20 cellular contexts compared by ENCODE assay signal in the genomic region with DNA sequence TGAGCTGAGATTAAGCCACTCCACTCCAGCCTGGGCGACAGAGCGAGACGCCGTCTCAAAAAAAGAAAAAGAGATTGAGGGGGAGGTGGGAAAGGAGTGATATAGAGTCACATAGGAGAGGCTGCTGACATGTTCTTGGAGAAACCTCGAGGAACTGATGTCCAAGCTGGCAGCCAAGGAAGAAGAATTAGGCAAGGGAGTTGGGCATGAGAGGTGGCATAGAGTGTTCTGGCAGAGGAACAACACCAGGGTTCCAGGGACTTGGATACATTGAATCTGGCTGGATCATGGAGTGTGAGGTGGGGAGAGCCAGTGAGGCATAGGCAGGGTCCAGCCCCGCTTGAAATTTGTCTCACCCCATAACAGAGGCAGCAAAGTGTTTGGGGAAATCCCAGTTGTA. TPM values are rescaled to one million over a fixed set of nuclear protein-coding genes. Genes with fewer than 3 reads are reported as not detected.
"Had no signal": no experiment of that assay in that cellular context is flagged by ENCODE, and none has a peak within 500 bp of the region (broad histone marks: within the 10 kb centered on the region; RNA-seq: fewer than 3 reads in every experiment).

No MANE protein-coding gene starts in this region.

- H3K9me3 ChIP-seq: left ventricle myocardium inferior, neutrophil, psoas muscle, testis, tibial nerve had no signal

- DNase-seq: effector memory CD4-positive, alpha-beta T cell; erythroblast; islet precursor cell; left ventricle myocardium inferior; mesendoderm; naive thymus-derived CD4-positive, alpha-beta T cell; psoas muscle; retina; stimulated activated CD4-positive, alpha-beta T cell treated with anti-CD3 and anti-CD28 coated beads, Interleukin-2, amount 100 ng/mL, for 24 hours; stimulated activated CD4-positive, alpha-beta T cell treated with anti-CD3 and anti-CD28 coated beads, Interleukin-4, amount 100 ng/mL, for 4 hours; stimulated activated naive B cell treated with anti-CD40 and anti-IgM and Interleukin-4, amounts not matched to agents 10 μg/mL and 1 μg/mL and 100 μg/mL, for 72 hours; stimulated activated naive CD8-positive, alpha-beta T cell treated with anti-CD3 and anti-CD28 coated beads, Interleukin-15, amount 100 ng/mL, for 72 hours; testis had no signal

- H3K36me3 Mint-ChIP-seq: naive thymus-derived CD4-positive, alpha-beta T cell; stimulated activated naive B cell treated with anti-CD40 and anti-IgM and Interleukin-4, amounts not matched to agents 10 μg/mL and 1 μg/mL and 100 μg/mL, for 72 hours had no signal

- H3K4me3 Mint-ChIP-seq: central memory CD8-positive, alpha-beta T cell; naive thymus-derived CD4-positive, alpha-beta T cell; stimulated activated naive B cell treated with anti-CD40 and anti-IgM and Interleukin-4, amounts not matched to agents 10 μg/mL and 1 μg/mL and 100 μg/mL, for 72 hours; stimulated activated naive CD8-positive, alpha-beta T cell treated with anti-CD3 and anti-CD28 coated beads, Interleukin-15, amount 100 ng/mL, for 72 hours had no signal

- H3K36me3 ChIP-seq: left ventricle myocardium inferior, neutrophil, tibial nerve had no signal

- H3K27ac Mint-ChIP-seq: naive thymus-derived CD4-positive, alpha-beta T cell; stimulated activated naive B cell treated with anti-CD40 and anti-IgM and Interleukin-4, amounts not matched to agents 10 μg/mL and 1 μg/mL and 100 μg/mL, for 72 hours had no signal

- ATAC-seq: naive thymus-derived CD4-positive, alpha-beta T cell; psoas muscle; sciatic nerve; stimulated activated naive B cell treated with anti-CD40 and anti-IgM and Interleukin-4, amounts not matched to agents 10 μg/mL and 1 μg/mL and 100 μg/mL, for 72 hours; stimulated activated naive CD8-positive, alpha-beta T cell treated with anti-CD3 and anti-CD28 coated beads, Interleukin-15, amount 100 ng/mL, for 72 hours had no signal

- H3K4me3 ChIP-seq: left ventricle myocardium inferior, lung, psoas muscle, testis, tibial nerve had no signal

- H3K4me1 Mint-ChIP-seq: central memory CD8-positive, alpha-beta T cell; stimulated activated naive B cell treated with anti-CD40 and anti-IgM and Interleukin-4, amounts not matched to agents 10 μg/mL and 1 μg/mL and 100 μg/mL, for 72 hours had no signal

- H3K27me3 ChIP-seq: testis, tibial nerve had no signal

- H3K4me1 ChIP-seq: left ventricle myocardium inferior, psoas muscle, testis had no signal

- H3K9me3 Mint-ChIP-seq: central memory CD8-positive, alpha-beta T cell; naive thymus-derived CD4-positive, alpha-beta T cell; stimulated activated naive B cell treated with anti-CD40 and anti-IgM and Interleukin-4, amounts not matched to agents 10 μg/mL and 1 μg/mL and 100 μg/mL, for 72 hours; stimulated activated naive CD8-positive, alpha-beta T cell treated with anti-CD3 and anti-CD28 coated beads, Interleukin-15, amount 100 ng/mL, for 72 hours had no signal

- FAIRE-seq: frontal cortex had no signal

- H3K27ac ChIP-seq: left ventricle myocardium inferior, neutrophil, psoas muscle, testis, tibial nerve had no signal

RNA-seq across cellular contexts. Expression of a gene that starts 10.7 kb away (rescaled TPM):
- total RNA-seq: psoas muscle, skeletal muscle tissue had no signal
